ENCODE assay signal across 3 cellular contexts in genomic region chr1:222066539-222066938, GRCh38.
A peak's percentile ranks its signal among the peaks of the same experiment; 100 is the strongest.
TF ChIP-seq lines count a peak whose summit lies in the region.

No MANE protein-coding gene starts in this region.

TF ChIP-seq in liver, 16 proteins besides CTCF, POLR2A, EP300 and RAD21 (continued from another document):
- TF ChIP-seq SP1 (IDR thresholded peaks at IDR 0.05), result peak; percentile 38
- no peak for TF ChIP-seq ATF3 (IDR thresholded peaks at IDR 0.05)
- no peak for TF ChIP-seq REST (IDR thresholded peaks at IDR 0.05)
- no peak for TF ChIP-seq ZBTB33 (IDR thresholded peaks at IDR 0.05)
- peak; percentile 26 to 36 for TF ChIP-seq RXRA (IDR thresholded peaks at IDR 0.05)
- no peak for TF ChIP-seq NR2F2 (IDR thresholded peaks at IDR 0.05)
- TF ChIP-seq MAX (IDR thresholded peaks at IDR 0.05), result peak; percentile 38
- peak; percentile 15 for TF ChIP-seq YY1 (IDR thresholded peaks at IDR 0.05)

TF ChIP-seq in HepG2, 621 proteins besides CTCF, POLR2A, EP300 and RAD21 (continued from another document):
- TF ChIP-seq ZNF841 (CRISPR knock-in tag; IDR thresholded peaks at IDR 0.05; ENCODE audit: borderline replicate concordance), result no peak
- no peak for TF ChIP-seq ZNF710 (CRISPR knock-in tag; IDR thresholded peaks at IDR 0.05; ENCODE audit: borderline replicate concordance)
- TF ChIP-seq HES4 (CRISPR knock-in tag; IDR thresholded peaks at IDR 0.05; ENCODE audit: borderline replicate concordance), result no peak

TF ChIP-seq in H1, 55 proteins besides CTCF, POLR2A, EP300 and RAD21:
- TF ChIP-seq CHD7 (IDR thresholded peaks at IDR 0.05; ENCODE audit: insufficient replicate concordance, low read length), result no peak
